ENCODE assay signal across 24 cellular contexts in the genomic region with DNA sequence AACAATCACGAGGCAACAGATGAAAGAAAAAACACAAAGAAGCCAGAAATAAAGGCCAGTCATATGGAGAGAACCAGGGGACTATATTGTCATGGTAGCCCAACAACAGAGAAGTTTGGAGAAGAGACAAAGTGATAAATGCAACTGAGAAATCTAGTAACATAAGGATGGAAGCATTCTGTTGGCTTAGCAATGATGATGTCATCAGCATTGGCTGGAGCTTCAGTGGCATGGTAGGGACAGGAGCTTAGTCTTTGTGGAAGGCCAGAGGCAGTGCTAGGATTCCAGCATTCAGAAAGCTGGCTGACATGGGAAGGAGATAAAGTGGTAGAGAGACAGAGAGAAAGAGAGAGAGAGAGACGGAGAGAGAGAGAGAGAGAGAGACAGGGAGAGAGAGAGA.
A peak's percentile ranks its signal among the peaks of the same experiment; 100 is the strongest.
DNase-seq lines count a peak whose midpoint lies in the region; ATAC-seq, FAIRE-seq and TF ChIP-seq lines count a peak whose summit lies in the region.
"Had no signal": no experiment of that assay in that cellular context is flagged by ENCODE, and none has a peak within 500 bp of the region (broad histone marks: within the 10 kb centered on the region; RNA-seq: fewer than 3 reads in every experiment).

No MANE protein-coding gene starts in this region.

- H3K36me3 ChIP-seq in HepG2 (replicated peaks in 1 of 2; ENCODE audit: control insufficient read depth in 1 of 2, insufficient read depth in 2 of 2, low read length in 2 of 2) (no peaks in the 10 kb centered on the region), right lobe of liver (no peaks in the 10 kb centered on the region), GM12878 (ENCODE audit: control insufficient read depth in 2 of 2, insufficient read depth in 2 of 2, low read length in 1 of 2) (no peaks in the 10 kb centered on the region), keratinocyte (ENCODE audit: control insufficient read depth in 2 of 2, extremely low read depth in 1 of 2, insufficient read depth in 2 of 2, low read length in 2 of 2) (no peaks in the 10 kb centered on the region)
- H3K36me3 ChIP-seq: BE2C; BLaER1 treated with 17β-estradiol and CSF1 and Interleukin-3, amounts not matched to agents 10 nM and 100 nM had no signal

- DNase-seq in HepG2 (ENCODE audit: low spot score) = no peak
- DNase-seq in right lobe of liver = no peak
- no peak for DNase-seq in GM12878 (ENCODE audit: low read depth, low spot score)
- no peak for DNase-seq in keratinocyte (ENCODE audit: low read depth, low spot score)
- DNase-seq in NCI-H2171 treated with DMSO at 0.1 percent for 48 hours (lab: John Stamatoyannopoulos, UW) = no peak
- DNase-seq in nucleus accumbens (lab: John Stamatoyannopoulos, UW) = no peak
- DNase-seq: 8988T; ACHN; AML-193; BE2C; CD4-positive, alpha-beta T cell; CD8-positive, alpha-beta memory T cell; DMS 273 treated with DMSO at 0.1 percent for 48 hours; DND-41; H9; HFFc6 had no signal

- H3K9me3 ChIP-seq in HepG2 (ENCODE audit: low read length) (no peaks in the 10 kb centered on the region), right lobe of liver (no peaks in the 10 kb centered on the region), GM12878 (replicated peaks; ENCODE audit: control insufficient read depth, insufficient read depth, low read length) (no peaks in the 10 kb centered on the region), keratinocyte (ENCODE audit: control insufficient read depth, low read depth, low read length) (no peaks in the 10 kb centered on the region)
- H3K9me3 ChIP-seq: A549; BE2C; BLaER1 treated with 17β-estradiol and CSF1 and Interleukin-3, amounts not matched to agents 10 nM and 100 nM had no signal

- TF ChIP-seq POLR2A in HepG2 (IDR thresholded peaks at IDR 0.05; ENCODE audit: insufficient read depth in 1 of 2, low read depth in 2 of 2, low read length in 2 of 2) (no peak), right lobe of liver (IDR thresholded peaks at IDR 0.05) (no peak), GM12878 (IDR thresholded peaks at IDR 0.05; ENCODE audit: low read depth, low read length) (no peak)

- BruUV-seq in HepG2 (replicated peaks; lab: Mats Ljungman, UMichigan) (no TSS peak), GM12878 (replicated peaks; lab: Mats Ljungman, UMichigan) (no TSS peak)

- in situ Hi-C loops in HepG2 (cut with HindIII; ENCODE audit: extremely low pct_ligation_motif_present, low pct_unique_long_range_greater_than_20kb) (no loop called here), GM12878 (cut with MboI) (no loop called here)

- no peak overlapping the region for H3K4me3 ChIP-seq in HepG2 (replicated peaks in 1 of 3; ENCODE audit: insufficient read depth in 1 of 3, low read depth in 2 of 3, low read length in 3 of 3)
- H3K4me3 ChIP-seq in right lobe of liver = no peak overlapping the region
- no peak overlapping the region for H3K4me3 ChIP-seq in GM12878
- H3K4me3 ChIP-seq in keratinocyte (ENCODE audit: control insufficient read depth in 2 of 3, extremely low read depth in 1 of 3, insufficient read depth in 2 of 3, low read depth in 1 of 3, low read length in 3 of 3) = no peak overlapping the region
- H3K4me3 ChIP-seq: A549; BLaER1 treated with 17β-estradiol and CSF1 and Interleukin-3, amounts not matched to agents 10 nM and 100 nM; GM23338 had no signal

- WGBS in HepG2 (ENCODE audit: low lambda C conversion rate) = 0% methylated on average over 2 of the region's 2 CpGs
- 21% methylated on average over 2 of the region's 2 CpGs for WGBS in right lobe of liver (ENCODE audit: insufficient coverage, low coverage, low lambda C conversion rate, missing lambda C conversion rate)
- WGBS in GM12878 (ENCODE audit: insufficient coverage, insufficient replicate concordance, low lambda C conversion rate, missing lambda C conversion rate) = 0% methylated on average over 2 of the region's 2 CpGs

- TF ChIP-seq EP300 in HepG2 (IDR thresholded peaks at IDR 0.05; ENCODE audit: low read depth in 2 of 2, low read length in 2 of 2) (no peak), HepG2 (CRISPR knock-in tag; IDR thresholded peaks at IDR 0.05; ENCODE audit: borderline replicate concordance) (no peak), GM12878 (IDR thresholded peaks at IDR 0.05; ENCODE audit: borderline replicate concordance in 1 of 2, control insufficient read depth in 1 of 2, low read depth in 2 of 2, low read length in 2 of 2) (no peak)

- FAIRE-seq in HepG2 (lab: Jason Lieb, UNC) (no peak), GM12878 (lab: Jason Lieb, UNC) (peak; percentile 31), keratinocyte (lab: Jason Lieb, UNC) (peak; percentile 36)
- FAIRE-seq: A549, D721Med, G401.6, GM12891, GM18507 had no signal

- ATAC-seq in HepG2 (no peak), right lobe of liver (no peak), GM12878 (no peak)
- ATAC-seq: A549, GM23338, HCT116 had no signal

- H2AFZ ChIP-seq in HepG2 (ENCODE audit: low read length) (no peak overlapping the region), GM12878 (ENCODE audit: control insufficient read depth, low read depth, low read length) (no peak overlapping the region), keratinocyte (ENCODE audit: control insufficient read depth, low read length) (no peak overlapping the region)
- H2AFZ ChIP-seq: GM23338 had no signal

- RAD21 ChIA-PET in GM12878 (lab: Charles Lee; ENCODE audit: unreplicated experiment) = no interaction called here

- no peak for TF ChIP-seq RAD21 in HepG2 (CRISPR knock-in tag; IDR thresholded peaks at IDR 0.05)
- no peak for TF ChIP-seq RAD21 in GM12878 (IDR thresholded peaks at IDR 0.05; ENCODE audit: insufficient read depth, low read depth, low read length)

- dilution Hi-C loops in keratinocyte (cut with MboI; ENCODE audit: extremely low pct_ligation_motif_present, low sequenced_read_pairs) = no loop called here

- H3K27ac ChIP-seq in HepG2 (ENCODE audit: extremely low read length, insufficient read depth, low read length) (no peak overlapping the region), right lobe of liver (no peak overlapping the region), GM12878 (ENCODE audit: control insufficient read depth, insufficient read depth) (no peak overlapping the region), keratinocyte (ENCODE audit: control insufficient read depth, insufficient read depth, low read length) (no peak overlapping the region)
- H3K27ac ChIP-seq: A549; BLaER1 treated with 17β-estradiol and CSF1 and Interleukin-3, amounts not matched to agents 10 nM and 100 nM had no signal

- no peak overlapping the region for H3K9ac ChIP-seq in HepG2 (ENCODE audit: insufficient read depth, low read depth, low read length)
- no peak overlapping the region for H3K9ac ChIP-seq in GM12878 (ENCODE audit: control insufficient read depth, insufficient read depth, low read length)
- H3K9ac ChIP-seq in keratinocyte (ENCODE audit: control insufficient read depth, extremely low read depth, insufficient read depth, low read length) = no peak overlapping the region
- H3K9ac ChIP-seq: BLaER1 treated with 17β-estradiol and CSF1 and Interleukin-3, amounts not matched to agents 10 nM and 100 nM had no signal

- no peaks in the 10 kb centered on the region for H3K9me1 ChIP-seq in keratinocyte (ENCODE audit: control insufficient read depth, extremely low read depth, insufficient read depth, low read length)

- POLR2A ChIA-PET in HepG2 (lab: Yijun Ruan, JAX) = no interaction called here
- POLR2A ChIA-PET in GM12878 (lab: Charles Lee) = no interaction called here

- TF ChIP-seq CTCF in HepG2 (CRISPR knock-in tag; IDR thresholded peaks at IDR 0.05) (no peak), right lobe of liver (IDR thresholded peaks at IDR 0.05) (no peak), GM12878 (IDR thresholded peaks at IDR 0.05 in 2 of 3, conservative IDR thresholded peaks at IDR 0.05 in 1 of 3; ENCODE audit: control insufficient read depth in 2 of 3, extremely low read depth in 1 of 3, insufficient read depth in 1 of 3, low read depth in 3 of 3, low read length in 3 of 3) (no peak), keratinocyte (optimal IDR thresholded peaks at IDR 0.05 in 1 of 3, IDR thresholded peaks at IDR 0.05 in 1 of 3, conservative IDR thresholded peaks at IDR 0.05 in 1 of 3; ENCODE audit: extremely low read depth in 1 of 3, insufficient read depth in 2 of 3, low read length in 3 of 3) (no peak)

- CTCF ChIA-PET in HepG2 (lab: Yijun Ruan, JAX; ENCODE audit: low intra/inter-chr PET ratio, low total read pairs) (no interaction called here), GM12878 (lab: Yijun Ruan, JAX) (interaction anchor here (0.7 to 1.0 kb wide), 3 partner anchors 9 to 1436 kb away, joined by 3 read pairs; no protein-coding TSS in a partner anchor)

- H3K4me1 ChIP-seq in HepG2 (ENCODE audit: insufficient read depth, low read length) (no peaks in the 10 kb centered on the region), right lobe of liver (no peaks in the 10 kb centered on the region), GM12878 (ENCODE audit: control insufficient read depth, insufficient read depth, low read length) (no peaks in the 10 kb centered on the region), keratinocyte (ENCODE audit: control insufficient read depth, extremely low read depth, insufficient read depth, low read length) (no peaks in the 10 kb centered on the region)
- H3K4me1 ChIP-seq: A549; BE2C; BLaER1 treated with 17β-estradiol and CSF1 and Interleukin-3, amounts not matched to agents 10 nM and 100 nM had no signal

- H3K27me3 ChIP-seq in HepG2 (ENCODE audit: control insufficient read depth in 1 of 2, insufficient read depth in 2 of 2, low read length in 2 of 2) = no peaks in the 10 kb centered on the region
- H3K27me3 ChIP-seq in right lobe of liver = no peaks in the 10 kb centered on the region
- H3K27me3 ChIP-seq in GM12878 (replicated peaks in 1 of 2; ENCODE audit: control insufficient read depth in 2 of 2, insufficient read depth in 2 of 2, low read length in 1 of 2) = no peaks in the 10 kb centered on the region
- H3K27me3 ChIP-seq in keratinocyte (ENCODE audit: control insufficient read depth, extremely low read depth, insufficient read depth, low read length) = no peaks in the 10 kb centered on the region
- H3K27me3 ChIP-seq: BE2C; BLaER1 treated with 17β-estradiol and CSF1 and Interleukin-3, amounts not matched to agents 10 nM and 100 nM had no signal

- no peaks in the 10 kb centered on the region for H3K79me2 ChIP-seq in HepG2 (ENCODE audit: insufficient read depth, low read length)
- H3K79me2 ChIP-seq in GM12878 (ENCODE audit: control insufficient read depth, insufficient read depth, low read length) = no peaks in the 10 kb centered on the region
- no peaks in the 10 kb centered on the region for H3K79me2 ChIP-seq in keratinocyte (ENCODE audit: control insufficient read depth, insufficient read depth, low read length)

- SMC1A ChIA-PET in GM12878 (lab: Charles Lee; ENCODE audit: uncharacterized antibody, unreplicated experiment) = no interaction called here

- intact Hi-C loops in HepG2 (cut with micrococcal nuclease; ENCODE audit: unreplicated experiment) = no loop called here
- intact Hi-C loops in right lobe of liver (cut with DNase I) = no loop called here
- intact Hi-C loops in GM12878 (cut with micrococcal nuclease; ENCODE audit: unreplicated experiment) = no loop called here

- no peak overlapping the region for H3K4me2 ChIP-seq in HepG2 (ENCODE audit: low read depth, low read length)
- H3K4me2 ChIP-seq in GM12878 (ENCODE audit: control insufficient read depth, insufficient read depth) = no peak overlapping the region
- no peak overlapping the region for H3K4me2 ChIP-seq in keratinocyte (ENCODE audit: control insufficient read depth, extremely low read depth, insufficient read depth, low read depth, low read length)
- H3K4me2 ChIP-seq: A549; BLaER1 treated with 17β-estradiol and CSF1 and Interleukin-3, amounts not matched to agents 10 nM and 100 nM; GM23338 had no signal

- H4K20me1 ChIP-seq in HepG2 (ENCODE audit: insufficient read depth, low read length) (no peaks in the 10 kb centered on the region), GM12878 (ENCODE audit: control insufficient read depth, insufficient read depth) (no peaks in the 10 kb centered on the region), keratinocyte (ENCODE audit: control insufficient read depth, extremely low read depth, insufficient read depth, low read length) (no peaks in the 10 kb centered on the region)
- H4K20me1 ChIP-seq: BLaER1 treated with 17β-estradiol and CSF1 and Interleukin-3, amounts not matched to agents 10 nM and 100 nM had no signal
